In genomic region chr3:47605646-47606045, GRCh38 we compare ENCODE assay signal across 22 cellular contexts. TPM values are rescaled to one million over a fixed set of nuclear protein-coding genes. Genes with fewer than 3 reads are reported as not detected.
DNase-seq lines count a peak whose midpoint lies in the region; ATAC-seq, FAIRE-seq and TF ChIP-seq lines count a peak whose summit lies in the region.
"Had no signal": no experiment of that assay in that cellular context is flagged by ENCODE, and none has a peak within 500 bp of the region (broad histone marks: within the 10 kb centered on the region; RNA-seq: fewer than 3 reads in every experiment).

No MANE protein-coding gene starts in this region.

- no peak for FAIRE-seq in small intestine (lab: Jason Lieb, UNC)
- FAIRE-seq: colon, GM18507, HTR-8/SVneo had no signal

- H3K4me3 ChIP-seq in CD4-positive, CD25-positive, alpha-beta regulatory T cell (ENCODE audit: low read depth, low read length): no peak overlapping the region
- H3K4me3 ChIP-seq in colonic mucosa: no peak overlapping the region
- no peak overlapping the region for H3K4me3 ChIP-seq in small intestine (ENCODE audit: low read depth in 1 of 2, low read length in 2 of 2)
- H3K4me3 ChIP-seq: thoracic aorta had no signal

- peaks cover 61% of the 10 kb centered on the region for H3K36me3 ChIP-seq in CD4-positive, CD25-positive, alpha-beta regulatory T cell (ENCODE audit: control insufficient read depth, insufficient read depth, low read length)
- H3K36me3 ChIP-seq in colonic mucosa (no peaks in the 10 kb centered on the region), small intestine (ENCODE audit: control insufficient read depth in 2 of 2, insufficient read depth in 2 of 2, low read length in 2 of 2) (peaks cover 5 to 17% of the 10 kb centered on the region in 2 donors)

- no peaks in the 10 kb centered on the region for H3K27me3 Mint-ChIP-seq in CD4-positive, CD25-positive, alpha-beta regulatory T cell

- no peaks in the 10 kb centered on the region for H3K9me3 ChIP-seq in CD4-positive, CD25-positive, alpha-beta regulatory T cell (ENCODE audit: control insufficient read depth in 2 of 2, low read length in 2 of 2)
- H3K9me3 ChIP-seq in colonic mucosa (no peaks in the 10 kb centered on the region), small intestine (ENCODE audit: control insufficient read depth, low read depth) (no peaks in the 10 kb centered on the region)
- H3K9me3 ChIP-seq: thoracic aorta had no signal

- H3K9me3 Mint-ChIP-seq in CD4-positive, CD25-positive, alpha-beta regulatory T cell: no peaks in the 10 kb centered on the region

- H3K36me3 Mint-ChIP-seq in CD4-positive, CD25-positive, alpha-beta regulatory T cell: peaks cover 39% of the 10 kb centered on the region

- TF ChIP-seq CTCF in colonic mucosa (IDR thresholded peaks at IDR 0.05) (no peak), GM13976 (IDR thresholded peaks at IDR 0.05; ENCODE audit: borderline replicate concordance, control extremely low read depth, extremely low read depth, insufficient read depth, missing control alignments) (no peak)

- no peak overlapping the region for H3K4me3 Mint-ChIP-seq in CD4-positive, CD25-positive, alpha-beta regulatory T cell

- H3K4me1 ChIP-seq in CD4-positive, CD25-positive, alpha-beta regulatory T cell (ENCODE audit: control insufficient read depth, insufficient read depth, low read length, poor library complexity, severe bottlenecking): no peaks in the 10 kb centered on the region
- H3K4me1 ChIP-seq in colonic mucosa: peaks cover 3% of the 10 kb centered on the region
- H3K4me1 ChIP-seq in small intestine (ENCODE audit: control insufficient read depth in 2 of 2, insufficient read depth in 1 of 2, low read depth in 1 of 2, low read length in 1 of 2): no peaks in the 10 kb centered on the region

- in situ Hi-C loops in GM13976 (cut with MboI; ENCODE audit: low sequenced_read_pairs, unreplicated experiment): no loop called here

- whole genome bisulfite sequencing in small intestine, 3 donors: 15 to 42% (median 29%) methylated on average over 2 of the region's 2 CpGs

- no peaks in the 10 kb centered on the region for H3K27me3 ChIP-seq in CD4-positive, CD25-positive, alpha-beta regulatory T cell (ENCODE audit: control insufficient read depth, insufficient read depth, low read length)
- H3K27me3 ChIP-seq in colonic mucosa: no peaks in the 10 kb centered on the region
- no peaks in the 10 kb centered on the region for H3K27me3 ChIP-seq in small intestine (ENCODE audit: control insufficient read depth in 2 of 2, insufficient read depth in 2 of 2, low read length in 2 of 2)

- no peak for DNase-seq in CD4-positive, CD25-positive, alpha-beta regulatory T cell
- peak; percentile 73 for DNase-seq in LHCN-M2 (ENCODE audit: low read depth)
- peak; percentile 18 for DNase-seq in colonic mucosa
- DNase-seq in left colon: no peak
- DNase-seq in GDM1 (lab: John Stamatoyannopoulos, UW): no peak
- no peak for DNase-seq in small intestine
- DNase-seq in GM13976 (ENCODE audit: low spot score): no peak
- DNase-seq: activated CD4-positive, alpha-beta T cell treated with anti-CD3 and anti-CD28 coated beads, Interleukin-2, amount 50 U/mL, for 1 hour; activated CD8-positive, alpha-beta memory T cell treated with anti-CD3 and anti-CD28 coated beads, Interleukin-2, amount 50 U/mL, for 4 hours; activated gamma-delta T cell treated with Interleukin-2 at 50 U/mL for 16 hours; aorta; foreskin melanocyte; midbrain; NCI-H1436; SHP77 treated with DMSO at 0.1 percent for 48 hours; stimulated activated CD4-positive, alpha-beta T cell treated with anti-CD3 and anti-CD28 coated beads, Interleukin-12 subunit alpha, Interleukin-12 subunit beta, amount 100 ng/mL, for 4 hours; T-helper 1 cell had no signal

- H3K27ac Mint-ChIP-seq in CD4-positive, CD25-positive, alpha-beta regulatory T cell: peak overlapping the region in 2 of 3 donors; percentile 56 to 60

- no peak overlapping the region for H3K9ac ChIP-seq in colonic mucosa (ENCODE audit: low read depth in 2 of 2, low read length in 2 of 2)

- H3K4me1 Mint-ChIP-seq in CD4-positive, CD25-positive, alpha-beta regulatory T cell: peaks cover 0 to 8% (median 3%) of the 10 kb centered on the region in 4 donors

- intact Hi-C loops in colonic mucosa (cut with DNase I): no loop called here
- intact Hi-C loops in left colon (cut with DNase I, micrococcal nuclease): no loop called here

- no peak overlapping the region for H3K27ac ChIP-seq in CD4-positive, CD25-positive, alpha-beta regulatory T cell (ENCODE audit: insufficient read depth, low read length, poor library complexity, severe bottlenecking)
- H3K27ac ChIP-seq in colonic mucosa (no peak overlapping the region), small intestine (ENCODE audit: low read depth in 1 of 2, low read length in 1 of 2) (no peak overlapping the region)
- H3K27ac ChIP-seq: thoracic aorta had no signal

- peak in 1 of 2 donors; percentile 8 for ATAC-seq in CD4-positive, CD25-positive, alpha-beta regulatory T cell (ENCODE audit: low read depth in 2 of 2)
- ATAC-seq in left colon: peak; percentile 86
- no peak for ATAC-seq in GM18873 (IDR thresholded peaks at IDR 0.05; ENCODE audit: low FRiP score, unreplicated experiment)

RNA-seq across cellular contexts. Expression of gene CSPG5, which starts 27.0 kb away (rescaled TPM):
- not detected for total RNA-seq in CD4-positive, CD25-positive, alpha-beta regulatory T cell
- under 1 TPM in 1 of 4 donors, not detected in 3; 0.25 TPM for polyA plus RNA-seq in CD4-positive, CD25-positive, alpha-beta regulatory T cell
- total RNA-seq in LHCN-M2 (2014; rRNA removed): 0.19 and 0.29 TPM in 2 replicates
- 0.21 TPM for polyA plus RNA-seq in LHCN-M2 (2012)
- total RNA-seq in colonic mucosa: under 1 TPM; 0.66 to 0.74 TPM
- total RNA-seq in left colon: under 1 TPM; 0.46 to 0.47 TPM
- under 1 TPM in 1 of 3 donors, not detected in 2; 0.64 TPM for polyA plus RNA-seq in small intestine

Comparison
In these comparisons a context has a peak if more than half of its experiments do, and no peak if none do; other contexts are left out.
1. DNase-seq: peak in LHCN-M2 (single experiment) and colonic mucosa (single experiment); none in CD4-positive, CD25-positive, alpha-beta regulatory T cell (0 of 3), left colon (0 of 2), GDM1 (single experiment), small intestine (single experiment) and GM13976 (single experiment).